8 cellular contexts compared by ENCODE assay signal in the genomic region with DNA sequence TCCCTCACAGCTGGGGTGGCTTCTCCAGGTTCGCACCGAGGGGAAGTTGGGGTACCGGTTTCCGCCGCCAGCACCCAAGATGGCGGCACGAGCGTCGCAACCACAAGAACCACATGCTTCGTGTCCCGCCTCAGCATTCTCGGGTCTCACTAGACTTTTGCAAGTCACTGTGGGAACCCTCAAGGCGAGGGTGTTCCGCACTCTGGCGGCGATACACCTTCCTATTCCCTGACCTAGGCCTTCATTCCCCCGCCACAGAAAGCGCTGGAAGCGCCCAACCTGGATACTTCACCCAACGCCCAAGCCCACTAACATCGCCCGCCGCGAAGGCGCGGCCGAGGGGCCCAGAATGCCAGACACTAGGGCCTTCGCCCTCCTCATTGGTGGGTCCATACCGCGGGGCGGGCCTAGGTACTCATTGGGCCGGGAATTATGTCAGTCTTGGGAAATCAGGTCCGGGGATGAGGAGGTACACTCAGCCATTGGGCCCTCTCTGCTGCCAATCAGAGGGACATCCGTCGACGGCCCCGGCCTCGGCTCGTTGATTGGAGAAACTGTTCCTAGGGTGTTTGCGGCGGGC. TPM values are rescaled to one million over a fixed set of nuclear protein-coding genes. Genes with fewer than 3 reads are reported as not detected.
A peak's percentile ranks its signal among the peaks of the same experiment; 100 is the strongest.
DNase-seq lines count a peak whose midpoint lies in the region; ATAC-seq and TF ChIP-seq lines count a peak whose summit lies in the region.

No MANE protein-coding gene starts in this region.

- peak overlapping the region; percentile 94 to 99 (median 96) for H3K4me3 Mint-ChIP-seq in CD4-positive, alpha-beta memory T cell
- peak overlapping the region; percentile 99 for H3K4me3 Mint-ChIP-seq in activated CD4-positive, alpha-beta memory T cell treated with anti-CD3 and anti-CD28 coated beads, Interleukin-2, amount 10 ng/mL, durations not matched to agents 7 days and 5 days

- peak; percentile 91 for ATAC-seq in GM19455 (IDR thresholded peaks at IDR 0.05; ENCODE audit: unreplicated experiment)

- H3K4me1 Mint-ChIP-seq in CD4-positive, alpha-beta memory T cell = peaks cover 28 to 69% (median 49%) of the 10 kb centered on the region in 4 donors
- H3K4me1 Mint-ChIP-seq in activated CD4-positive, alpha-beta memory T cell treated with anti-CD3 and anti-CD28 coated beads, Interleukin-2, amount 10 ng/mL, durations not matched to agents 7 days and 5 days = peaks cover 64% of the 10 kb centered on the region

- H3K27ac ChIP-seq in CD4-positive, alpha-beta memory T cell (ENCODE audit: low read depth, low read length) = peak overlapping the region; percentile 76
- H3K27ac ChIP-seq in duodenal mucosa (ENCODE audit: low read depth, low read length) = peak overlapping the region; percentile 97

- peak overlapping the region; percentile 94 to 99 (median 99) for H3K27ac Mint-ChIP-seq in CD4-positive, alpha-beta memory T cell
- peak overlapping the region; percentile 97 for H3K27ac Mint-ChIP-seq in activated CD4-positive, alpha-beta memory T cell treated with anti-CD3 and anti-CD28 coated beads, Interleukin-2, amount 10 ng/mL, durations not matched to agents 7 days and 5 days

- peak; percentile 98 to 100 (median 98) for DNase-seq in CD4-positive, alpha-beta memory T cell
- DNase-seq in HK-2 (ENCODE audit: unreplicated experiment) = peak; percentile 99
- DNase-seq in NCI-H82 treated with DMSO at 0.1 percent for 48 hours (lab: John Stamatoyannopoulos, UW; ENCODE audit: unreplicated experiment) = peak; percentile 99
- peak; percentile 99 for DNase-seq in activated CD4-positive, alpha-beta memory T cell treated with anti-CD3 and anti-CD28 coated beads, Interleukin-2, amount 10 ng/mL, durations not matched to agents 7 days and 5 days
- DNase-seq in lower leg skin (ENCODE audit: low spot score in 2 of 2) = peak; percentile 100
- peak; percentile 92 to 99 for DNase-seq in stimulated activated CD4-positive, alpha-beta T cell treated with anti-CD3 and anti-CD28 coated beads, Interleukin-4, amount 100 ng/mL, for 4 hours

- peaks cover 0 to 3% (median 0%) of the 10 kb centered on the region in 8 donors for H3K9me3 Mint-ChIP-seq in CD4-positive, alpha-beta memory T cell
- no peaks in the 10 kb centered on the region for H3K9me3 Mint-ChIP-seq in activated CD4-positive, alpha-beta memory T cell treated with anti-CD3 and anti-CD28 coated beads, Interleukin-2, amount 10 ng/mL, durations not matched to agents 7 days and 5 days

- H3K4me3 ChIP-seq in CD4-positive, alpha-beta memory T cell (ENCODE audit: low read length in 2 of 2) = peak overlapping the region; percentile 63 to 86
- peak overlapping the region; percentile 90 to 94 for H3K4me3 ChIP-seq in duodenal mucosa (ENCODE audit: low read depth in 1 of 2, low read length in 2 of 2)
- peak overlapping the region; percentile 40 for H3K4me3 ChIP-seq in lower leg skin (ENCODE audit: low read depth, poor library complexity, severe bottlenecking)

- 0% methylated on average over 20 to 39 of the region's 41 CpGs for WGBS in lower leg skin, 2 donors

- H3K9me3 ChIP-seq in CD4-positive, alpha-beta memory T cell (ENCODE audit: control insufficient read depth in 1 of 2, low read length in 2 of 2) = no peaks in the 10 kb centered on the region
- no peaks in the 10 kb centered on the region for H3K9me3 ChIP-seq in duodenal mucosa (ENCODE audit: control insufficient read depth in 1 of 2, low read length in 2 of 2)

- CTCF ChIA-PET in CD4-positive, alpha-beta memory T cell (lab: Charles Lee; ENCODE audit: partially characterized antibody) = interaction anchor here (1.2 to 4.9 kb wide), 9 partner anchors 11 to 98 kb away, joined by 3 to 40 read pairs (median 6); no protein-coding TSS in a partner anchor
- CTCF ChIA-PET in activated CD4-positive, alpha-beta memory T cell treated with anti-CD3 and anti-CD28 coated beads, Interleukin-2, amount 10 ng/mL, durations not matched to agents 7 days and 5 days (lab: Charles Lee) = interaction anchor here (0.7 to 5.8 kb wide), 15 partner anchors 12 to 158 kb away, joined by 3 to 62 read pairs (median 5); a partner anchor contains a TSS

- POLR2A ChIA-PET in CD4-positive, alpha-beta memory T cell (lab: Charles Lee; ENCODE audit: partially characterized antibody) = interaction anchor here (1.0 to 3.7 kb wide), 17 partner anchors 10 to 845 kb away, joined by 3 to 52 read pairs (median 4); a partner anchor contains a TSS
- POLR2A ChIA-PET in activated CD4-positive, alpha-beta memory T cell treated with anti-CD3 and anti-CD28 coated beads, Interleukin-2, amount 10 ng/mL, durations not matched to agents 7 days and 5 days (lab: Charles Lee) = interaction anchor here (0.7 to 6.7 kb wide), 26 partner anchors 8 to 571 kb away, joined by 3 to 57 read pairs (median 6); a partner anchor contains a TSS

- peaks cover 16 to 32% of the 10 kb centered on the region in 2 donors for H3K36me3 Mint-ChIP-seq in CD4-positive, alpha-beta memory T cell
- H3K36me3 Mint-ChIP-seq in activated CD4-positive, alpha-beta memory T cell treated with anti-CD3 and anti-CD28 coated beads, Interleukin-2, amount 10 ng/mL, durations not matched to agents 7 days and 5 days (ENCODE audit: low read depth) = peaks cover 38% of the 10 kb centered on the region

- TF ChIP-seq POLR2A in lower leg skin (IDR thresholded peaks at IDR 0.05) = peak in 1 of 2 donors; percentile 44

- H3K9ac ChIP-seq in duodenal mucosa (ENCODE audit: low read depth in 1 of 2, low read length in 2 of 2) = peak overlapping the region; percentile 89 to 96

- no peaks in the 10 kb centered on the region for H3K27me3 Mint-ChIP-seq in CD4-positive, alpha-beta memory T cell
- no peaks in the 10 kb centered on the region for H3K27me3 Mint-ChIP-seq in activated CD4-positive, alpha-beta memory T cell treated with anti-CD3 and anti-CD28 coated beads, Interleukin-2, amount 10 ng/mL, durations not matched to agents 7 days and 5 days

- H3K36me3 ChIP-seq in CD4-positive, alpha-beta memory T cell (ENCODE audit: insufficient read depth, low read length) = peaks cover 25% of the 10 kb centered on the region
- peaks cover 12 to 20% of the 10 kb centered on the region in 2 donors for H3K36me3 ChIP-seq in duodenal mucosa (ENCODE audit: control insufficient read depth in 1 of 2, insufficient read depth in 2 of 2, low read length in 2 of 2)

- H3K27me3 ChIP-seq in CD4-positive, alpha-beta memory T cell (ENCODE audit: insufficient read depth, low read length) = no peaks in the 10 kb centered on the region
- H3K27me3 ChIP-seq in duodenal mucosa (ENCODE audit: control insufficient read depth in 1 of 2, insufficient read depth in 2 of 2, low read length in 2 of 2) = no peaks in the 10 kb centered on the region

- H3K4me1 ChIP-seq in CD4-positive, alpha-beta memory T cell (ENCODE audit: insufficient read depth, low read length) = peaks cover 53% of the 10 kb centered on the region
- peaks cover 44 to 47% of the 10 kb centered on the region in 2 donors for H3K4me1 ChIP-seq in duodenal mucosa (ENCODE audit: control insufficient read depth in 1 of 2, insufficient read depth in 2 of 2, low read length in 2 of 2)

- TF ChIP-seq CTCF in lower leg skin (IDR thresholded peaks at IDR 0.05) = no peak

- intact Hi-C loops in CD4-positive, alpha-beta memory T cell (cut with micrococcal nuclease) = loop anchor here (1.0 to 5.0 kb wide), 7 partner anchors 11 to 1144 kb away; a partner anchor contains a TSS
- intact Hi-C loops in lower leg skin (cut with DNase I; ENCODE audit: low total_unique reads) = no loop called here

RNA-seq across cellular contexts. Expression of a gene that starts 0.3 kb away (rescaled TPM):
- total RNA-seq in CD4-positive, alpha-beta memory T cell = 10 to 100 TPM; 53.5 to 62.5 TPM
- polyA plus RNA-seq in CD4-positive, alpha-beta memory T cell = 10 to 100 TPM in 1 of 2 donors, 1 to 10 TPM in 1; 2.9 to 16.2 TPM
- 10 to 100 TPM; 69.4 to 70.2 TPM for total RNA-seq in activated CD4-positive, alpha-beta memory T cell treated with anti-CD3 and anti-CD28 coated beads, Interleukin-2, amount 10 ng/mL, durations not matched to agents 7 days and 5 days
- 100 to 1,000 TPM in 3 of 4 donors, 10 to 100 TPM in 1; 97.2 to 158 (median 117) TPM for total RNA-seq in lower leg skin

RNA-seq across cellular contexts. Expression of a gene that starts 10.2 kb away (rescaled TPM):
- 1 to 10 TPM; 1.9 to 2.0 TPM for total RNA-seq in CD4-positive, alpha-beta memory T cell
- polyA plus RNA-seq in CD4-positive, alpha-beta memory T cell = 1 to 10 TPM; 1.6 to 1.9 TPM
- total RNA-seq in activated CD4-positive, alpha-beta memory T cell treated with anti-CD3 and anti-CD28 coated beads, Interleukin-2, amount 10 ng/mL, durations not matched to agents 7 days and 5 days = 10 to 100 TPM in 1 of 2 experiments, 1 to 10 TPM in 1; 7.4 to 11.5 TPM
- 10 to 100 TPM in 3 of 4 donors, 1 to 10 TPM in 1; 9.1 to 16.9 (median 12.9) TPM for total RNA-seq in lower leg skin

RNA-seq across cellular contexts. Expression of a gene that starts 53.4 kb away (rescaled TPM):
- 10 to 100 TPM; 33.9 to 37.1 TPM for total RNA-seq in CD4-positive, alpha-beta memory T cell
- 10 to 100 TPM; 10.1 to 19.8 TPM for polyA plus RNA-seq in CD4-positive, alpha-beta memory T cell
- total RNA-seq in activated CD4-positive, alpha-beta memory T cell treated with anti-CD3 and anti-CD28 coated beads, Interleukin-2, amount 10 ng/mL, durations not matched to agents 7 days and 5 days = 10 to 100 TPM; 48.3 to 50.8 TPM
- total RNA-seq in lower leg skin = 10 to 100 TPM; 23.2 to 33.5 (median 25.6) TPM

RNA-seq across cellular contexts. Expression of a gene that starts 59.7 kb away (rescaled TPM):
- total RNA-seq in CD4-positive, alpha-beta memory T cell = 10 to 100 TPM; 20.8 to 22.0 TPM
- polyA plus RNA-seq in CD4-positive, alpha-beta memory T cell = 10 to 100 TPM; 17.9 to 18.1 TPM
- 10 to 100 TPM; 22.6 to 22.8 TPM for total RNA-seq in activated CD4-positive, alpha-beta memory T cell treated with anti-CD3 and anti-CD28 coated beads, Interleukin-2, amount 10 ng/mL, durations not matched to agents 7 days and 5 days
- 10 to 100 TPM; 11.1 to 15.7 (median 13.0) TPM for total RNA-seq in lower leg skin

Comparison
In these comparisons a context has a peak if more than half of its experiments do, and no peak if none do; other contexts are left out.
1. Peak in every context shown above with its lines: DNase-seq, ATAC-seq, H3K4me3 ChIP-seq and H3K27ac ChIP-seq.
2. H3K4me3 ChIP-seq: peak in every context shown above with its lines; median percentile 92 in duodenal mucosa; 74 in CD4-positive, alpha-beta memory T cell; 40 in lower leg skin.